In the genomic region with DNA sequence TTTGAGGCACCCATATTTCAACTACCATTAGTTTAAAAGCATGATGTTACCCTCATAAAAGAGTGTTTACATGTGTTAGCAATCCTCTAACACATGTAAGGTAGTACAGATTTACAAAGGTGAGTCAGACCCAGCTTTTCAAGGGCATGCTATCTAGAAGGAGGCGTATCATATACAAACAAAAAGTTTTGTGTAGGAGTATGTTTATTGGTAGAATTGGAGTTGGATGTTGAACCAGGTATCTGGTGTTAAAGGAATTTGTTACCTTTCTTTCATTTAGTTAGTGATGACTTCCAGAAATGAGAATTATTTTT, we compare ENCODE assay signal across 10 cellular contexts. TPM values are rescaled to one million over a fixed set of nuclear protein-coding genes. Genes with fewer than 3 reads are reported as not detected.
DNase-seq lines count a peak whose midpoint lies in the region; ATAC-seq and TF ChIP-seq lines count a peak whose summit lies in the region.
"Had no signal": no experiment of that assay in that cellular context is flagged by ENCODE, and none has a peak within 500 bp of the region (broad histone marks: within the 10 kb centered on the region; RNA-seq: fewer than 3 reads in every experiment).

No MANE protein-coding gene starts in this region.

- no peaks in the 10 kb centered on the region for H3K27me3 ChIP-seq in neural progenitor cell
- no peaks in the 10 kb centered on the region for H3K27me3 ChIP-seq in dorsolateral prefrontal cortex
- H3K27me3 ChIP-seq: pancreas had no signal

- H2AFZ ChIP-seq in neural progenitor cell (replicated peaks): no peak overlapping the region

- no peak overlapping the region for H3K27ac ChIP-seq in neural progenitor cell
- peak overlapping the region in 4 of 59 donors; percentile 14 to 55 (median 38) for H3K27ac ChIP-seq in dorsolateral prefrontal cortex
- H3K27ac ChIP-seq: pancreas had no signal

- no peaks in the 10 kb centered on the region for H3K36me3 ChIP-seq in neural progenitor cell
- H3K36me3 ChIP-seq: pancreas had no signal

- H3K9ac ChIP-seq in neural progenitor cell: no peak overlapping the region

- peaks cover 22% of the 10 kb centered on the region for H3F3A ChIP-seq in neural progenitor cell (ENCODE audit: low read depth)

- TF ChIP-seq CTCF in choroid plexus epithelial cell (conservative IDR thresholded peaks at IDR 0.05; ENCODE audit: low read depth, low read length) (no peak), neural progenitor cell (IDR thresholded peaks at IDR 0.05) (no peak), dorsolateral prefrontal cortex (IDR thresholded peaks at IDR 0.05 in 54 of 56, conservative IDR thresholded peaks at IDR 0.05 in 2 of 56; ENCODE audit: low read depth in 1 of 56, partially characterized antibody in 56 of 56) (no peak)

- H4K20me1 ChIP-seq in neural progenitor cell (ENCODE audit: low read depth): peaks cover 64% of the 10 kb centered on the region

- H3K4me2 ChIP-seq in neural progenitor cell: peak overlapping the region; percentile 80

- no peaks in the 10 kb centered on the region for H3K9me3 ChIP-seq in neural progenitor cell (ENCODE audit: low read depth)
- H3K9me3 ChIP-seq: pancreas had no signal

- intact Hi-C loops in dorsolateral prefrontal cortex (cut with DNase I): no loop called here
- intact Hi-C loops in posterior vena cava (cut with DNase I): loop anchor here in 1 of 2 donors (2.0 kb wide), 1 partner anchor 78 kb away; a partner anchor contains a TSS

- ATAC-seq in GM18511 (IDR thresholded peaks at IDR 0.05; ENCODE audit: unreplicated experiment) (no peak), GM19351 (IDR thresholded peaks at IDR 0.05; ENCODE audit: unreplicated experiment) (no peak)
- ATAC-seq: pancreas had no signal

- H3K36me3 Mint-ChIP-seq in neural progenitor cell: peaks cover 22% of the 10 kb centered on the region

- peaks cover 39% of the 10 kb centered on the region for H3K4me1 ChIP-seq in neural progenitor cell

- H3K4me3 Mint-ChIP-seq in neural progenitor cell: peak overlapping the region; percentile 74

- H3K9me3 Mint-ChIP-seq in neural progenitor cell: no peaks in the 10 kb centered on the region

- H3K4me3 ChIP-seq in choroid plexus epithelial cell (ENCODE audit: low read depth, low read length) (no peak overlapping the region), neural progenitor cell (peak overlapping the region; percentile 19), dorsolateral prefrontal cortex (peak overlapping the region in 8 of 59 donors; percentile 11 to 95 (median 54))
- H3K4me3 ChIP-seq: pancreas had no signal

- peaks cover 34% of the 10 kb centered on the region for H3K4me1 Mint-ChIP-seq in neural progenitor cell

- DNase-seq in EH (ENCODE audit: low read depth): peak; percentile 62
- peak; percentile 59 for DNase-seq in NCI-H226
- DNase-seq in choroid plexus epithelial cell (ENCODE audit: low read depth): peak; percentile 67
- no peak for DNase-seq in neural progenitor cell (ENCODE audit: low spot score)
- no peak for DNase-seq in dorsolateral prefrontal cortex
- no peak for DNase-seq in posterior vena cava (ENCODE audit: low spot score)
- DNase-seq: NCI-H187 treated with DMSO at 0.1 percent for 48 hours, pancreas had no signal

- H3K79me2 ChIP-seq in neural progenitor cell (ENCODE audit: low read depth): peaks cover 79% of the 10 kb centered on the region

- H3K27me3 Mint-ChIP-seq in neural progenitor cell (ENCODE audit: insufficient read depth, low read depth): peaks cover 5% of the 10 kb centered on the region

- H3K27ac Mint-ChIP-seq in neural progenitor cell: no peak overlapping the region

RNA-seq across cellular contexts. Expression of a gene that starts 2.4 kb away (rescaled TPM):
- 209 and 271 TPM in 2 replicates for total RNA-seq in neural progenitor cell (ENCODE audit: low replicate concordance)
- total RNA-seq in dorsolateral prefrontal cortex: 100 to 1,000 TPM in 59 of 120 experiments, 10 to 100 TPM in 61; 71.7 to 121 (median 99.9) TPM
- 10 to 100 TPM; 20.6 to 23.0 TPM for total RNA-seq in posterior vena cava

RNA-seq across cellular contexts. Expression of a gene that starts 15.2 kb away (rescaled TPM):
- total RNA-seq in neural progenitor cell (ENCODE audit: low replicate concordance) (25.9 and 39.0 TPM in 2 replicates), dorsolateral prefrontal cortex (10 to 100 TPM; 43.5 to 88.6 (median 63.2) TPM), posterior vena cava (10 to 100 TPM; 35.6 to 40.9 TPM)

Comparison
In these comparisons a context has a peak if more than half of its experiments do, and no peak if none do; other contexts are left out.
1. DNase-seq: peak in EH (single experiment), NCI-H226 (single experiment) and choroid plexus epithelial cell (single experiment); none in neural progenitor cell (single experiment), dorsolateral prefrontal cortex (0 of 10) and posterior vena cava (single experiment).